In genomic region chr2:239127513-239127912, GRCh38 we compare ENCODE assay signal across 1 cellular context.
TF ChIP-seq lines count a peak whose summit lies in the region.

No MANE protein-coding gene starts in this region.

TF ChIP-seq in HepG2, 621 proteins besides CTCF, POLR2A, EP300 and RAD21 (continued from another document and continues in another):
- TF ChIP-seq ZBTB33 (CRISPR knock-in tag; IDR thresholded peaks at IDR 0.05) (0 out of 2 replicates have a peak, but pooled peaks have one; percentile 31), TEAD3 (CRISPR knock-in tag; optimal IDR thresholded peaks at IDR 0.05; ENCODE audit: borderline replicate concordance) (peak; percentile 34), ZNF7 (CRISPR knock-in tag; IDR thresholded peaks at IDR 0.05) (no peak), NR2F6 (IDR thresholded peaks at IDR 0.05) (0 out of 2 replicates have a peak, but pooled peaks have one; percentile 26), NR2F6 (CRISPR knock-in tag; IDR thresholded peaks at IDR 0.05) (peak; percentile 29; the same call in 1 of the 2 replicates), SOX13 (IDR thresholded peaks at IDR 0.05) (no peak), SOX13 (CRISPR knock-in tag; conservative IDR thresholded peaks at IDR 0.05 in 1 of 2, IDR thresholded peaks at IDR 0.05 in 1 of 2) (peak in 1 of 2 experiments; percentile 77; a peak in 2 of 4 replicates), GATAD2A (CRISPR knock-in tag; IDR thresholded peaks at IDR 0.05) (peak; percentile 38), ZNF572 (CRISPR knock-in tag; IDR thresholded peaks at IDR 0.05) (no peak), ARID5B (CRISPR knock-in tag; IDR thresholded peaks at IDR 0.05) (peak; percentile 43; the same call in 1 of the 2 replicates), MXI1 (IDR thresholded peaks at IDR 0.05; ENCODE audit: borderline replicate concordance, low read depth, low read length) (peak; percentile 15; the same call in 1 of the 3 replicates), TFAP4 (IDR thresholded peaks at IDR 0.05; ENCODE audit: borderline replicate concordance, low read depth) (no peak), POLR2AphosphoS2 (IDR thresholded peaks at IDR 0.05; ENCODE audit: low read depth, low read length) (no peak), PRDM10 (CRISPR knock-in tag; IDR thresholded peaks at IDR 0.05; ENCODE audit: low read depth) (no peak), ZBTB40 (IDR thresholded peaks at IDR 0.05) (no peak), ZBTB40 (CRISPR knock-in tag; IDR thresholded peaks at IDR 0.05) (no peak), EEA1 (CRISPR knock-in tag; IDR thresholded peaks at IDR 0.05; ENCODE audit: borderline replicate concordance) (no peak), TBP (CRISPR knock-in tag; IDR thresholded peaks at IDR 0.05) (no peak), ZNF747 (CRISPR knock-in tag; IDR thresholded peaks at IDR 0.05; ENCODE audit: borderline replicate concordance) (no peak), NR2F1 (CRISPR knock-in tag; IDR thresholded peaks at IDR 0.05) (peak in 1 of 2 experiments; percentile 47; a peak in 1 of 4 replicates), HDAC6 (IDR thresholded peaks at IDR 0.05; ENCODE audit: low read depth, low read length) (no peak), ZNF44 (CRISPR knock-in tag; IDR thresholded peaks at IDR 0.05) (no peak), SOX6 (IDR thresholded peaks at IDR 0.05) (no peak), SOX6 (CRISPR knock-in tag; IDR thresholded peaks at IDR 0.05) (peak; percentile 82), HIC2 (CRISPR knock-in tag; IDR thresholded peaks at IDR 0.05; ENCODE audit: low read depth) (peak; percentile 64; the same call in 1 of the 2 replicates), RFX3 (CRISPR knock-in tag; IDR thresholded peaks at IDR 0.05) (0 out of 2 replicates have a peak, but pooled peaks have one; percentile 30), ZBTB38 (CRISPR knock-in tag; IDR thresholded peaks at IDR 0.05) (0 out of 2 replicates have a peak, but pooled peaks have one; percentile 35), ZNF687 (CRISPR knock-in tag; IDR thresholded peaks at IDR 0.05) (peak; percentile 44)
